Comparison of ENCODE assay signal across 21 cellular contexts in genomic region chr16:53922067-53922804, GRCh38.
"Had no signal": no experiment of that assay in that cellular context is flagged by ENCODE, and none has a peak within 500 bp of the region (broad histone marks: within the 10 kb centered on the region; RNA-seq: fewer than 3 reads in every experiment).

No MANE protein-coding gene starts in this region.

- H3K9me3 Mint-ChIP-seq: activated naive CD4-positive, alpha-beta T cell treated with anti-CD3 and anti-CD28 coated beads, Interleukin-2, amount 50 U/mL, for 72 hours; memory B cell; nephron progenitor cell; type B pancreatic cell had no signal

- H3K4me1 ChIP-seq: suprapubic skin had no signal

- H3K9me3 ChIP-seq: left lung, right atrium auricular region, suprapubic skin had no signal

- H3K27ac Mint-ChIP-seq: activated naive CD4-positive, alpha-beta T cell treated with anti-CD3 and anti-CD28 coated beads, Interleukin-2, amount 50 U/mL, for 72 hours; memory B cell; progenitor cell of endocrine pancreas; type B pancreatic cell had no signal

- H3K4me3 ChIP-seq: left lung, right atrium auricular region, suprapubic skin had no signal

- H3K4me1 Mint-ChIP-seq: memory B cell had no signal

- H3K27me3 Mint-ChIP-seq: memory B cell, progenitor cell of endocrine pancreas, type B pancreatic cell had no signal

- H3K36me3 ChIP-seq: left lung, right atrium auricular region, suprapubic skin had no signal

- H3K36me3 Mint-ChIP-seq: activated naive CD4-positive, alpha-beta T cell treated with anti-CD3 and anti-CD28 coated beads, Interleukin-2, amount 50 U/mL, for 72 hours had no signal

- DNase-seq: activated CD4-positive, alpha-beta T cell treated with anti-CD3 and anti-CD28 coated beads, Interleukin-2, amount 50 U/mL, for 4 hours; activated CD4-positive, CD25-positive, alpha-beta regulatory T cell; activated CD8-positive, alpha-beta memory T cell treated with anti-CD3 and anti-CD28 coated beads, Interleukin-2, amount 50 U/mL, for 4 hours; activated gamma-delta T cell; activated T-cell treated with anti-CD3 and anti-CD28 coated beads, Interleukin-2, amount 50 U/mL, for 48 hours; foreskin fibroblast; hippocampal formation; kidney; left lung; nephron progenitor cell; small intestine; stimulated activated CD4-positive, alpha-beta T cell treated with anti-CD3 and anti-CD28 coated beads, Interleukin-4, amount 100 ng/mL, for 4 hours; stimulated activated CD8-positive, alpha-beta memory T cell treated with anti-CD3 and anti-CD28 coated beads, Interleukin-4, amount 100 ng/mL, for 48 hours; stimulated activated naive CD4-positive, alpha-beta T cell treated with Interleukin-2 at 50 U/mL for 16 hours had no signal

- H3K4me3 Mint-ChIP-seq: memory B cell, nephron progenitor cell, type B pancreatic cell had no signal

- H3K27ac ChIP-seq: left lung, right atrium auricular region, suprapubic skin had no signal

- H3K27me3 ChIP-seq: left lung, right atrium auricular region, suprapubic skin had no signal

- ATAC-seq: esophagus mucosa, left lung had no signal
